24 cellular contexts compared by ENCODE assay signal in the genomic region with DNA sequence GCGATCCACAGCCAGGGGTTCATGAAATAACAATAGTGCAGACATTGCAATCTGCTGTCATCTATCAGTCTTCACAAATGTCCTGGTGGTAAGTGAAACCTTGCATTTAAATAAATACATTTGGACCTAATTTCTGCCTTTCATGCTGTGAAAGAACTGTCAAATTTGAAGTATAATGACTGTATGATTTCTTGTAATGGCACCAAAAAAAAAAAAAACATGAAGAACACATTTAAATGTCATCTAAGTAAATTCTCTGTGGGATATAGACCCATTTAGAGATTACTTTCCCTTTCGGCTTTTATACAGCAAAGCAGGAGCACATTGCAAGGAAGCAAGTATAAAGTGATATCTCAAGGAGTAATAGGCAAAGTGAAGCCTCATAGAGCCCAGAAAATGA.
"Had no signal": no experiment of that assay in that cellular context is flagged by ENCODE, and none has a peak within 500 bp of the region (broad histone marks: within the 10 kb centered on the region; RNA-seq: fewer than 3 reads in every experiment).

No MANE protein-coding gene starts in this region.

- DNase-seq: colonic mucosa; cortex of kidney; dermis blood vessel endothelial cell; dorsolateral prefrontal cortex; effector CD4-positive, alpha-beta T cell; effector CD8-positive, alpha-beta T cell; effector memory CD4-positive, alpha-beta T cell; effector memory CD8-positive, alpha-beta T cell; endodermal cell; erythroblast; esophagus squamous epithelium; foreskin fibroblast; foreskin keratinocyte; foreskin melanocyte; gastrocnemius medialis; glutamatergic neuron; head of caudate nucleus; heart left ventricle; heart right ventricle had no signal

- H3K4me3 ChIP-seq: colonic mucosa, coronary artery, dorsolateral prefrontal cortex, esophagus muscularis mucosa, esophagus squamous epithelium, gastrocnemius medialis, gastroesophageal sphincter, heart left ventricle, heart right ventricle had no signal

- H3K9me3 ChIP-seq: colonic mucosa, esophagus muscularis mucosa, esophagus squamous epithelium, gastrocnemius medialis, gastroesophageal sphincter, heart left ventricle, heart right ventricle had no signal

- H3K27ac ChIP-seq: colonic mucosa, coronary artery, dorsolateral prefrontal cortex, epithelial cell of prostate, esophagus muscularis mucosa, esophagus squamous epithelium, foreskin keratinocyte, gastrocnemius medialis, gastroesophageal sphincter, heart left ventricle, heart right ventricle had no signal

- H3K27me3 Mint-ChIP-seq: dendritic cell treated with granulocyte-macrophage colony-stimulating factor and Interleukin-4, amounts not matched to agents 40 ng/mL and 50 ng/mL, for 4 days; effector memory CD8-positive, alpha-beta T cell had no signal

- H3K27ac Mint-ChIP-seq: dendritic cell treated with granulocyte-macrophage colony-stimulating factor and Interleukin-4, amounts not matched to agents 40 ng/mL and 50 ng/mL, for 4 days; effector memory CD8-positive, alpha-beta T cell; endodermal cell had no signal

- H3K36me3 ChIP-seq: colonic mucosa, esophagus muscularis mucosa, esophagus squamous epithelium, gastrocnemius medialis, gastroesophageal sphincter, heart left ventricle, heart right ventricle had no signal

- H3K9me3 Mint-ChIP-seq: dendritic cell treated with granulocyte-macrophage colony-stimulating factor and Interleukin-4, amounts not matched to agents 40 ng/mL and 50 ng/mL, for 4 days; effector memory CD8-positive, alpha-beta T cell; endodermal cell had no signal

- H3K4me3 Mint-ChIP-seq: dendritic cell treated with granulocyte-macrophage colony-stimulating factor and Interleukin-4, amounts not matched to agents 40 ng/mL and 50 ng/mL, for 4 days; effector memory CD8-positive, alpha-beta T cell; endodermal cell had no signal

- H3K27me3 ChIP-seq: colonic mucosa, dorsolateral prefrontal cortex, esophagus muscularis mucosa, esophagus squamous epithelium, foreskin keratinocyte, gastrocnemius medialis, gastroesophageal sphincter, heart left ventricle, heart right ventricle had no signal
